Comparison of ENCODE assay signal across 1 cellular context in genomic region chr19:6739884-6740588, GRCh38.
TF ChIP-seq lines count a peak whose summit lies in the region.

No MANE protein-coding gene starts in this region.

TF ChIP-seq in K562, 482 proteins besides CTCF, POLR2A, EP300 and RAD21 (continued from another document and continues in another):
- TF ChIP-seq RB1 (IDR thresholded peaks at IDR 0.05; ENCODE audit: low read depth) (0 out of 2 replicates have a peak, but pooled peaks have one; percentile 23), ZNF76 (CRISPR knock-in tag; IDR thresholded peaks at IDR 0.05; ENCODE audit: borderline replicate concordance) (no peak), CXXC5 (CRISPR knock-in tag; IDR thresholded peaks at IDR 0.05) (peak; percentile 37), ZNF324 (CRISPR knock-in tag; IDR thresholded peaks at IDR 0.05) (no peak), ATF1 (CRISPR knock-in tag; IDR thresholded peaks at IDR 0.05) (no peak), ATF1 (tag; IDR thresholded peaks at IDR 0.05) (0 out of 2 replicates have a peak, but pooled peaks have one; percentile 7), IRF2 (CRISPR knock-in tag; IDR thresholded peaks at IDR 0.05) (no peak), ZNF75A (CRISPR knock-in tag; IDR thresholded peaks at IDR 0.05) (no peak), THRAP3 (IDR thresholded peaks at IDR 0.05; ENCODE audit: borderline replicate concordance) (no peak), ZNF778 (CRISPR knock-in tag; IDR thresholded peaks at IDR 0.05) (no peak), DDX20 (tag; IDR thresholded peaks at IDR 0.05; ENCODE audit: low read depth) (no peak), ARID4B (CRISPR knock-in tag; IDR thresholded peaks at IDR 0.05) (peak; percentile 35; the same call in 1 of the 2 replicates), RBM15 (IDR thresholded peaks at IDR 0.05; ENCODE audit: insufficient read depth, low read length) (no peak), RNF2 (IDR thresholded peaks at IDR 0.05) (peak; percentile 20; the same call in 1 of the 2 replicates), HNRNPH1 (optimal IDR thresholded peaks at IDR 0.05; ENCODE audit: low read depth, low read length) (no peak), ZBTB34 (CRISPR knock-in tag; IDR thresholded peaks at IDR 0.05) (no peak), VEZF1 (CRISPR knock-in tag; IDR thresholded peaks at IDR 0.05) (peak; percentile 66), PPARD (CRISPR knock-in tag; IDR thresholded peaks at IDR 0.05) (no peak), MYC (IDR thresholded peaks at IDR 0.05; ENCODE audit: low read depth, low read length) (peak; percentile 73), MYC (CRISPR knock-in tag; IDR thresholded peaks at IDR 0.05; ENCODE audit: borderline replicate concordance, low read depth) (0 out of 2 replicates have a peak, but pooled peaks have one; percentile 26), SIN3A (IDR thresholded peaks at IDR 0.05; ENCODE audit: borderline replicate concordance in 2 of 2, control insufficient read depth in 1 of 2, low read depth in 2 of 2, low read length in 2 of 2) (peak in 1 of 2 experiments; percentile 60; a peak in 2 of 4 replicates), ZNF398 (CRISPR knock-in tag; IDR thresholded peaks at IDR 0.05) (no peak), GATA2 (CRISPR knock-in tag; IDR thresholded peaks at IDR 0.05) (peak; percentile 41; the same call in 1 of the 2 replicates), ZNF121 (CRISPR knock-in tag; conservative IDR thresholded peaks at IDR 0.05) (no peak), ZNF583 (CRISPR knock-in tag; IDR thresholded peaks at IDR 0.05) (no peak), OTX1 (CRISPR knock-in tag; IDR thresholded peaks at IDR 0.05) (no peak), CBX2 (IDR thresholded peaks at IDR 0.05; ENCODE audit: insufficient read depth, low read length, poor library complexity, severe bottlenecking) (no peak), USF1 (CRISPR knock-in tag; IDR thresholded peaks at IDR 0.05) (peak; percentile 69), MNT (conservative IDR thresholded peaks at IDR 0.05) (peak; percentile 81 to 91), MAX (CRISPR knock-in tag; IDR thresholded peaks at IDR 0.05) (peak; percentile 86), CAMTA2 (CRISPR knock-in tag; conservative IDR thresholded peaks at IDR 0.05) (no peak), LARP7 (IDR thresholded peaks at IDR 0.05) (no peak), E2F4 (CRISPR knock-in tag; IDR thresholded peaks at IDR 0.05; ENCODE audit: low read depth) (no peak), POLR3A (IDR thresholded peaks at IDR 0.05; ENCODE audit: borderline replicate concordance, extremely low read depth, insufficient read depth, insufficient read length) (no peak), KDM5B (IDR thresholded peaks at IDR 0.05; ENCODE audit: insufficient replicate concordance, low read depth, low read length) (no peak), ZFP1 (CRISPR knock-in tag; IDR thresholded peaks at IDR 0.05) (no peak), BRCA1 (IDR thresholded peaks at IDR 0.05) (no peak), BRCA1 (CRISPR knock-in tag; IDR thresholded peaks at IDR 0.05) (no peak), POLR2G (IDR thresholded peaks at IDR 0.05; ENCODE audit: low read depth, low read length) (peak; percentile 40; the same call in 1 of the 2 replicates), ZNF695 (CRISPR knock-in tag; IDR thresholded peaks at IDR 0.05) (no peak), KDM1A (IDR thresholded peaks at IDR 0.05) (peak in 1 of 2 experiments; percentile 25; a peak in 1 of 4 replicates), NONO (IDR thresholded peaks at IDR 0.05; ENCODE audit: low read depth in 2 of 2, low read length in 1 of 2) (0 out of 4 replicates have a peak, but pooled peaks of 1 of the 2 experiments have one; percentile 43), ADNP (tag; IDR thresholded peaks at IDR 0.05) (no peak), ZNF263 (CRISPR knock-in tag; IDR thresholded peaks at IDR 0.05; ENCODE audit: borderline replicate concordance) (peak; percentile 94), ZBTB1 (CRISPR knock-in tag; IDR thresholded peaks at IDR 0.05; ENCODE audit: borderline replicate concordance, low read depth) (peak; percentile 13), SMAD4 (CRISPR knock-in tag; conservative IDR thresholded peaks at IDR 0.05) (peak; percentile 28; the same call in 1 of the 2 replicates), SAFB2 (IDR thresholded peaks at IDR 0.05; ENCODE audit: borderline replicate concordance, low read depth, low read length, severe bottlenecking) (no peak), KLF13 (tag; IDR thresholded peaks at IDR 0.05; ENCODE audit: borderline replicate concordance, low read depth) (peak; percentile 60), HDAC2 (IDR thresholded peaks at IDR 0.05) (peak; percentile 72; the same call in 1 of the 2 replicates), BCOR (IDR thresholded peaks at IDR 0.05) (peak; percentile 88), RAD51 (IDR thresholded peaks at IDR 0.05; ENCODE audit: borderline replicate concordance, low read depth) (peak; percentile 19; the same call in 1 of the 2 replicates), ZNF395 (CRISPR knock-in tag; IDR thresholded peaks at IDR 0.05) (no peak)
